In genomic region chr1:6622396-6623152, GRCh38 we compare ENCODE assay signal across 24 cellular contexts. TPM values are rescaled to one million over a fixed set of nuclear protein-coding genes. Genes with fewer than 3 reads are reported as not detected.
A peak's percentile ranks its signal among the peaks of the same experiment; 100 is the strongest.
DNase-seq lines count a peak whose midpoint lies in the region; ATAC-seq, FAIRE-seq and TF ChIP-seq lines count a peak whose summit lies in the region.
"Had no signal": no experiment of that assay in that cellular context is flagged by ENCODE, and none has a peak within 500 bp of the region (broad histone marks: within the 10 kb centered on the region; RNA-seq: fewer than 3 reads in every experiment).

No MANE protein-coding gene starts in this region.

- FAIRE-seq in HepG2 (lab: Jason Lieb, UNC) = no peak
- FAIRE-seq: GM12892, H1 had no signal

- peaks cover 16% of the 10 kb centered on the region for H3K4me1 ChIP-seq in CD4-positive, CD25-positive, alpha-beta regulatory T cell (ENCODE audit: control insufficient read depth, insufficient read depth, low read length, poor library complexity, severe bottlenecking)
- H3K4me1 ChIP-seq in HepG2 (ENCODE audit: insufficient read depth, low read length) (peaks cover 31% of the 10 kb centered on the region), sigmoid colon (peaks cover 0 to 45% (median 40%) of the 10 kb centered on the region in 4 donors)

- H3K4me3 Mint-ChIP-seq in CD4-positive, CD25-positive, alpha-beta regulatory T cell = peak overlapping the region in 3 of 4 donors; percentile 36 to 52 (median 47)
- H3K4me3 Mint-ChIP-seq: activated naive CD4-positive, alpha-beta T cell treated with anti-CD3 and anti-CD28 coated beads, Interleukin-2, amount 50 U/mL, for 24 hours had no signal

- TF ChIP-seq EP300 in HepG2 (IDR thresholded peaks at IDR 0.05; ENCODE audit: low read depth in 2 of 2, low read length in 2 of 2) (no peak), HepG2 (CRISPR knock-in tag; IDR thresholded peaks at IDR 0.05; ENCODE audit: borderline replicate concordance) (no peak), sigmoid colon (IDR thresholded peaks at IDR 0.05) (no peak)

- TF ChIP-seq POLR2A in HepG2 (IDR thresholded peaks at IDR 0.05; ENCODE audit: insufficient read depth in 1 of 2, low read depth in 2 of 2, low read length in 2 of 2) (no peak), sigmoid colon (IDR thresholded peaks at IDR 0.05) (no peak)

- TF ChIP-seq CTCF in HepG2 (CRISPR knock-in tag; IDR thresholded peaks at IDR 0.05) (no peak), sigmoid colon (IDR thresholded peaks at IDR 0.05) (no peak)

- peak overlapping the region in 1 of 3 donors; percentile 23 for H3K27ac Mint-ChIP-seq in CD4-positive, CD25-positive, alpha-beta regulatory T cell
- H3K27ac Mint-ChIP-seq: activated naive CD4-positive, alpha-beta T cell treated with anti-CD3 and anti-CD28 coated beads, Interleukin-2, amount 50 U/mL, for 24 hours; activated T-cell treated with anti-CD3 and anti-CD28 coated beads, Interleukin-2, amount 50 U/mL, for 72 hours had no signal

- H3K9ac ChIP-seq in SK-N-MC (ENCODE audit: insufficient read length) = peak overlapping the region; percentile 26
- no peak overlapping the region for H3K9ac ChIP-seq in HepG2 (ENCODE audit: insufficient read depth, low read depth, low read length)
- H3K9ac ChIP-seq: KMS-11 had no signal

- TSS peak; percentile 7 for BruUV-seq in HepG2 (replicated peaks; lab: Mats Ljungman, UMichigan)

- 95% methylated on average over 8 of the region's 10 CpGs for WGBS in HepG2 (ENCODE audit: low lambda C conversion rate)
- 88 to 91% methylated on average over 10 of the region's 10 CpGs for WGBS in sigmoid colon, 2 donors

- no peaks in the 10 kb centered on the region; the same call in 1 of the 2 replicates for H4K20me1 ChIP-seq in HepG2 (ENCODE audit: insufficient read depth, low read length)

- H3K27me3 Mint-ChIP-seq in CD4-positive, CD25-positive, alpha-beta regulatory T cell = peaks cover 4% of the 10 kb centered on the region
- H3K27me3 Mint-ChIP-seq: activated naive CD4-positive, alpha-beta T cell treated with anti-CD3 and anti-CD28 coated beads, Interleukin-2, amount 50 U/mL, for 24 hours had no signal

- TF ChIP-seq RAD21 in HepG2 (CRISPR knock-in tag; IDR thresholded peaks at IDR 0.05) = no peak

- in situ Hi-C loops in HepG2 (cut with HindIII; ENCODE audit: extremely low pct_ligation_motif_present, low pct_unique_long_range_greater_than_20kb) = no loop called here
- in situ Hi-C loops in KBM-7 (cut with MboI; ENCODE audit: low pct_unique_long_range_greater_than_20kb, low sequenced_read_pairs) = no loop called here

- POLR2A ChIA-PET in HepG2 (lab: Yijun Ruan, JAX) = interaction anchor here (1.6 to 3.1 kb wide), 2 partner anchors 18 to 162 kb away, joined by 3 to 19 read pairs; partner anchors contain the start of gene KLHL21

- peaks cover 33% of the 10 kb centered on the region for H3K79me2 ChIP-seq in HepG2 (ENCODE audit: insufficient read depth, low read length)

- H3K36me3 ChIP-seq in CD4-positive, CD25-positive, alpha-beta regulatory T cell (ENCODE audit: control insufficient read depth, insufficient read depth, low read length) = peaks cover 22% of the 10 kb centered on the region
- H3K36me3 ChIP-seq in SK-N-MC (ENCODE audit: insufficient read depth, low read length) (peaks cover 63% of the 10 kb centered on the region), HepG2 (replicated peaks in 1 of 2; ENCODE audit: control insufficient read depth in 1 of 2, insufficient read depth in 2 of 2, low read length in 2 of 2) (peaks cover 20 to 65% of the 10 kb centered on the region in 2 experiments; a peak in 4 of 5 replicates), sigmoid colon (peaks cover 24 to 59% (median 33%) of the 10 kb centered on the region in 4 donors)
- H3K36me3 ChIP-seq: colonic mucosa had no signal

- DNase-seq in CD4-positive, CD25-positive, alpha-beta regulatory T cell = no peak
- no peak for DNase-seq in SK-N-MC (ENCODE audit: low read depth, low spot score)
- no peak for DNase-seq in HepG2 (ENCODE audit: low spot score)
- DNase-seq in sigmoid colon = no peak
- DNase-seq in KBM-7 = no peak
- no peak for DNase-seq in NCI-H2029 treated with DMSO at 0.1 percent for 48 hours (lab: John Stamatoyannopoulos, UW)
- DNase-seq in islet precursor cell = no peak
- DNase-seq in NCI-H82 treated with DMSO at 0.1 percent for 48 hours (lab: John Stamatoyannopoulos, UW; ENCODE audit: unreplicated experiment) = no peak
- DNase-seq: activated CD4-positive, CD25-positive, alpha-beta regulatory T cell treated with anti-CD3 and anti-CD28 coated beads, Interleukin-2, amount 50 U/mL, for 72 hours; activated T-cell treated with anti-CD3 and anti-CD28 coated beads, Interleukin-2, amount 50 U/mL, for 72 hours; colonic mucosa; DMS79; head of caudate nucleus; mucosa of descending colon; NCI-H1048; NCI-H2029; NCI-H446; retina; T1000 had no signal

- H3K4me2 ChIP-seq in HepG2 (ENCODE audit: low read depth, low read length) = no peak overlapping the region
- H3K4me2 ChIP-seq: KMS-11 had no signal

- no peaks in the 10 kb centered on the region for H3K9me3 ChIP-seq in CD4-positive, CD25-positive, alpha-beta regulatory T cell (ENCODE audit: control insufficient read depth in 2 of 2, low read length in 2 of 2)
- H3K9me3 ChIP-seq in SK-N-MC (ENCODE audit: low read depth, low read length) = no peaks in the 10 kb centered on the region
- H3K9me3 ChIP-seq in HepG2 (ENCODE audit: low read length) = no peaks in the 10 kb centered on the region
- no peaks in the 10 kb centered on the region for H3K9me3 ChIP-seq in sigmoid colon
- H3K9me3 ChIP-seq: colonic mucosa, mucosa of descending colon, neutrophil had no signal

- CTCF ChIA-PET in HepG2 (lab: Yijun Ruan, JAX; ENCODE audit: low intra/inter-chr PET ratio, low total read pairs) = no interaction called here

- no peak overlapping the region for H3K27ac ChIP-seq in CD4-positive, CD25-positive, alpha-beta regulatory T cell (ENCODE audit: insufficient read depth, low read length, poor library complexity, severe bottlenecking)
- H3K27ac ChIP-seq in SK-N-MC (peak overlapping the region; percentile 23), HepG2 (ENCODE audit: extremely low read length, insufficient read depth, low read length) (no peak overlapping the region), sigmoid colon (peak overlapping the region; percentile 88 to 94 (median 92))
- H3K27ac ChIP-seq: colonic mucosa, KMS-11, neutrophil had no signal

- no peak overlapping the region for H3K4me3 ChIP-seq in CD4-positive, CD25-positive, alpha-beta regulatory T cell (ENCODE audit: low read depth, low read length)
- H3K4me3 ChIP-seq in SK-N-MC (no peak overlapping the region), HepG2 (replicated peaks in 1 of 3; ENCODE audit: insufficient read depth in 1 of 3, low read depth in 2 of 3, low read length in 3 of 3) (no peak overlapping the region), sigmoid colon (no peak overlapping the region)
- H3K4me3 ChIP-seq: colonic mucosa, mucosa of descending colon had no signal

- intact Hi-C loops in HepG2 (cut with micrococcal nuclease; ENCODE audit: unreplicated experiment) = no loop called here
- intact Hi-C loops in sigmoid colon (cut with DNase I) = loop anchor here (10.0 kb wide), 1 partner anchor 228 kb away; the partner anchor contains the start of gene ACOT7

- H3K27me3 ChIP-seq in CD4-positive, CD25-positive, alpha-beta regulatory T cell (ENCODE audit: control insufficient read depth, insufficient read depth, low read length) = no peaks in the 10 kb centered on the region
- no peaks in the 10 kb centered on the region; a peak in 1 of 5 replicates for H3K27me3 ChIP-seq in HepG2 (ENCODE audit: control insufficient read depth in 1 of 2, insufficient read depth in 2 of 2, low read length in 2 of 2)
- H3K27me3 ChIP-seq in sigmoid colon = no peaks in the 10 kb centered on the region
- H3K27me3 ChIP-seq: colonic mucosa, neutrophil had no signal

- H3K4me1 Mint-ChIP-seq in CD4-positive, CD25-positive, alpha-beta regulatory T cell = peaks cover 3 to 29% (median 15%) of the 10 kb centered on the region in 4 donors

- H2AFZ ChIP-seq in HepG2 (ENCODE audit: low read length) = no peak overlapping the region

- no peak for ATAC-seq in CD4-positive, CD25-positive, alpha-beta regulatory T cell (ENCODE audit: low read depth in 2 of 2)
- no peak for ATAC-seq in HepG2
- ATAC-seq: activated T-cell treated with anti-CD3 and anti-CD28 coated beads, Interleukin-2, amount 50 U/mL, for 72 hours; mucosa of descending colon had no signal

- no peaks in the 10 kb centered on the region for H3K9me3 Mint-ChIP-seq in CD4-positive, CD25-positive, alpha-beta regulatory T cell
- H3K9me3 Mint-ChIP-seq: activated naive CD4-positive, alpha-beta T cell treated with anti-CD3 and anti-CD28 coated beads, Interleukin-2, amount 50 U/mL, for 24 hours; activated T-cell treated with anti-CD3 and anti-CD28 coated beads, Interleukin-2, amount 50 U/mL, for 72 hours had no signal

- H3K36me3 Mint-ChIP-seq in CD4-positive, CD25-positive, alpha-beta regulatory T cell = peaks cover 13% of the 10 kb centered on the region

RNA-seq across cellular contexts. Expression of gene THAP3, which starts 2.1 kb away (rescaled TPM):
- total RNA-seq in CD4-positive, CD25-positive, alpha-beta regulatory T cell = 14.3 TPM
- 10 to 100 TPM; 23.4 to 32.9 (median 26.1) TPM for polyA plus RNA-seq in CD4-positive, CD25-positive, alpha-beta regulatory T cell
- total RNA-seq in HepG2 (2016; rRNA removed; fragmentation: Illumina TruSeq; extraction: Trizol) (14.9 and 15.0 TPM in 2 replicates), sigmoid colon (10 to 100 TPM; 22.7 to 30.6 (median 26.6) TPM)
- total RNA-seq in HepG2 (2016; cell fraction: cytosol; rRNA removed; fragmentation: Illumina TruSeq; extraction: Trizol; ENCODE audit: low read depth) = 9.0 and 9.7 TPM in 2 replicates
- 15.7 and 15.9 TPM in 2 replicates for total RNA-seq in HepG2 (2016; cell fraction: insoluble cytoplasmic fraction; rRNA removed; fragmentation: Illumina TruSeq; extraction: Trizol)
- total RNA-seq in HepG2 (2016; cell fraction: membrane; rRNA removed; fragmentation: Illumina TruSeq; extraction: Trizol) = 12.2 and 13.1 TPM in 2 replicates
- total RNA-seq in HepG2 (2016; cell fraction: nucleus; rRNA removed; fragmentation: Illumina TruSeq; extraction: Trizol) = 12.6 and 13.1 TPM in 2 replicates
- polyA plus RNA-seq in HepG2 (2011; rRNA removed) (10.3 and 12.1 TPM in 2 replicates), sigmoid colon (10 to 100 TPM; 12.6 to 20.5 (median 15.3) TPM)
- polyA plus RNA-seq in HepG2 (2011; cell fraction: cytosol; rRNA removed) = 7.0 and 10.7 TPM in 2 replicates
- polyA plus RNA-seq in HepG2 (2011; cell fraction: nucleus; rRNA removed) = 24.3 and 30.1 TPM in 2 replicates
- 8.1 and 8.4 TPM in 2 replicates for polyA plus RNA-seq in HepG2 (2012)
- polyA plus RNA-seq in HepG2 (2016; cell fraction: cytosol; fragmentation: Illumina TruSeq; extraction: Trizol; ENCODE audit: low read depth) = 4.4 and 4.8 TPM in 2 replicates
- 11.7 and 12.3 TPM in 2 replicates for polyA plus RNA-seq in HepG2 (2016; cell fraction: insoluble cytoplasmic fraction; fragmentation: Illumina TruSeq; extraction: Trizol; ENCODE audit: low read depth)
- polyA plus RNA-seq in HepG2 (2016; cell fraction: membrane; fragmentation: Illumina TruSeq; extraction: Trizol; ENCODE audit: low read depth) = 5.1 and 6.0 TPM in 2 replicates
- polyA plus RNA-seq in HepG2 (2016; cell fraction: nucleus; fragmentation: Illumina TruSeq; extraction: Trizol; ENCODE audit: insufficient read depth, low read depth) = 24.7 and 27.0 TPM in 2 replicates
- 17.1 and 18.0 TPM in 2 replicates for polyA minus RNA-seq in HepG2 (2011; rRNA and poly(A)+ RNA removed; ENCODE audit: low replicate concordance)
- polyA minus RNA-seq in HepG2 (2011; cell fraction: cytosol; rRNA and poly(A)+ RNA removed) = 3.2 and 4.4 TPM in 2 replicates
- 8.4 and 9.4 TPM in 2 replicates for polyA minus RNA-seq in HepG2 (2011; cell fraction: nucleus; rRNA and poly(A)+ RNA removed)

RNA-seq across cellular contexts. Expression of gene PHF13, which starts 9.0 kb away (rescaled TPM):
- total RNA-seq in CD4-positive, CD25-positive, alpha-beta regulatory T cell = 7.5 TPM
- polyA plus RNA-seq in CD4-positive, CD25-positive, alpha-beta regulatory T cell = 1 to 10 TPM; 4.7 to 6.2 (median 5.3) TPM
- 7.4 and 8.4 TPM in 2 replicates for total RNA-seq in HepG2 (2016; rRNA removed; fragmentation: Illumina TruSeq; extraction: Trizol)
- 1.8 TPM in 2 replicates for total RNA-seq in HepG2 (2016; cell fraction: cytosol; rRNA removed; fragmentation: Illumina TruSeq; extraction: Trizol; ENCODE audit: low read depth)
- total RNA-seq in HepG2 (2016; cell fraction: insoluble cytoplasmic fraction; rRNA removed; fragmentation: Illumina TruSeq; extraction: Trizol) = 7.7 and 8.2 TPM in 2 replicates
- 5.3 and 5.8 TPM in 2 replicates for total RNA-seq in HepG2 (2016; cell fraction: membrane; rRNA removed; fragmentation: Illumina TruSeq; extraction: Trizol)
- total RNA-seq in HepG2 (2016; cell fraction: nucleus; rRNA removed; fragmentation: Illumina TruSeq; extraction: Trizol) = 8.5 and 10.6 TPM in 2 replicates
- 4.7 and 6.1 TPM in 2 replicates for polyA plus RNA-seq in HepG2 (2011; rRNA removed)
- 3.7 and 4.9 TPM in 2 replicates for polyA plus RNA-seq in HepG2 (2011; cell fraction: cytosol; rRNA removed)
- polyA plus RNA-seq in HepG2 (2011; cell fraction: nucleus; rRNA removed) = 9.9 and 12.6 TPM in 2 replicates
- polyA plus RNA-seq in HepG2 (2012) = 15.6 and 16.1 TPM in 2 replicates
- polyA plus RNA-seq in HepG2 (2016; cell fraction: cytosol; fragmentation: Illumina TruSeq; extraction: Trizol; ENCODE audit: low read depth) = 0.83 and 0.97 TPM in 2 replicates
- polyA plus RNA-seq in HepG2 (2016; cell fraction: insoluble cytoplasmic fraction; fragmentation: Illumina TruSeq; extraction: Trizol; ENCODE audit: low read depth) = 9.5 and 10.6 TPM in 2 replicates
- 2.9 and 3.0 TPM in 2 replicates for polyA plus RNA-seq in HepG2 (2016; cell fraction: membrane; fragmentation: Illumina TruSeq; extraction: Trizol; ENCODE audit: low read depth)
- polyA plus RNA-seq in HepG2 (2016; cell fraction: nucleus; fragmentation: Illumina TruSeq; extraction: Trizol; ENCODE audit: insufficient read depth, low read depth) = 19.2 and 19.9 TPM in 2 replicates
- polyA minus RNA-seq in HepG2 (2011; rRNA and poly(A)+ RNA removed; ENCODE audit: low replicate concordance) = 2.6 and 5.3 TPM in 2 replicates
- 4.9 and 7.5 TPM in 2 replicates for polyA minus RNA-seq in HepG2 (2011; cell fraction: cytosol; rRNA and poly(A)+ RNA removed)
- 4.2 and 4.7 TPM in 2 replicates for polyA minus RNA-seq in HepG2 (2011; cell fraction: nucleus; rRNA and poly(A)+ RNA removed)
- total RNA-seq in sigmoid colon = 10 to 100 TPM; 12.5 to 19.4 (median 15.9) TPM
- 1 to 10 TPM; 3.9 to 6.7 (median 4.2) TPM for polyA plus RNA-seq in sigmoid colon

RNA-seq across cellular contexts. Expression of gene KLHL21, which starts 19.9 kb away (rescaled TPM):
- total RNA-seq in CD4-positive, CD25-positive, alpha-beta regulatory T cell = 34.4 TPM
- 10 to 100 TPM; 16.7 to 46.6 (median 26.2) TPM for polyA plus RNA-seq in CD4-positive, CD25-positive, alpha-beta regulatory T cell
- 20.9 and 25.0 TPM in 2 replicates for total RNA-seq in HepG2 (2016; rRNA removed; fragmentation: Illumina TruSeq; extraction: Trizol)
- total RNA-seq in HepG2 (2016; cell fraction: cytosol; rRNA removed; fragmentation: Illumina TruSeq; extraction: Trizol; ENCODE audit: low read depth) = 4.1 and 5.1 TPM in 2 replicates
- 16.6 and 24.3 TPM in 2 replicates for total RNA-seq in HepG2 (2016; cell fraction: insoluble cytoplasmic fraction; rRNA removed; fragmentation: Illumina TruSeq; extraction: Trizol)
- total RNA-seq in HepG2 (2016; cell fraction: membrane; rRNA removed; fragmentation: Illumina TruSeq; extraction: Trizol) = 11.5 and 11.6 TPM in 2 replicates
- total RNA-seq in HepG2 (2016; cell fraction: nucleus; rRNA removed; fragmentation: Illumina TruSeq; extraction: Trizol) = 22.1 and 26.1 TPM in 2 replicates
- polyA plus RNA-seq in HepG2 (2011; rRNA removed) = 14.8 and 19.9 TPM in 2 replicates
- polyA plus RNA-seq in HepG2 (2011; cell fraction: cytosol; rRNA removed) = 10.9 and 14.4 TPM in 2 replicates
- polyA plus RNA-seq in HepG2 (2011; cell fraction: nucleus; rRNA removed) = 95.0 and 99.0 TPM in 2 replicates
- polyA plus RNA-seq in HepG2 (2012) = 13.7 and 34.6 TPM in 2 replicates
- polyA plus RNA-seq in HepG2 (2016; cell fraction: cytosol; fragmentation: Illumina TruSeq; extraction: Trizol; ENCODE audit: low read depth) = 2.2 and 2.8 TPM in 2 replicates
- 14.0 and 18.0 TPM in 2 replicates for polyA plus RNA-seq in HepG2 (2016; cell fraction: insoluble cytoplasmic fraction; fragmentation: Illumina TruSeq; extraction: Trizol; ENCODE audit: low read depth)
- 4.8 and 5.2 TPM in 2 replicates for polyA plus RNA-seq in HepG2 (2016; cell fraction: membrane; fragmentation: Illumina TruSeq; extraction: Trizol; ENCODE audit: low read depth)
- polyA plus RNA-seq in HepG2 (2016; cell fraction: nucleus; fragmentation: Illumina TruSeq; extraction: Trizol; ENCODE audit: insufficient read depth, low read depth) = 41.5 and 42.6 TPM in 2 replicates
- polyA minus RNA-seq in HepG2 (2011; rRNA and poly(A)+ RNA removed; ENCODE audit: low replicate concordance) = 28.3 and 69.9 TPM in 2 replicates
- polyA minus RNA-seq in HepG2 (2011; cell fraction: cytosol; rRNA and poly(A)+ RNA removed) = 21.0 and 26.5 TPM in 2 replicates
- 34.2 and 40.8 TPM in 2 replicates for polyA minus RNA-seq in HepG2 (2011; cell fraction: nucleus; rRNA and poly(A)+ RNA removed)
- 10 to 100 TPM; 54.0 to 83.6 (median 73.2) TPM for total RNA-seq in sigmoid colon
- polyA plus RNA-seq in sigmoid colon = 10 to 100 TPM in 1 of 3 donors, 1 to 10 TPM in 2; 4.8 to 12.0 (median 5.1) TPM

RNA-seq across cellular contexts. Expression of gene ZBTB48, which starts 42.8 kb away (rescaled TPM):
- 41.8 TPM for total RNA-seq in CD4-positive, CD25-positive, alpha-beta regulatory T cell
- 10 to 100 TPM; 18.6 to 24.8 (median 21.9) TPM for polyA plus RNA-seq in CD4-positive, CD25-positive, alpha-beta regulatory T cell
- total RNA-seq in HepG2 (2016; rRNA removed; fragmentation: Illumina TruSeq; extraction: Trizol) = 13.8 and 17.1 TPM in 2 replicates
- total RNA-seq in HepG2 (2016; cell fraction: cytosol; rRNA removed; fragmentation: Illumina TruSeq; extraction: Trizol; ENCODE audit: low read depth) = 5.0 and 5.2 TPM in 2 replicates
- 8.3 and 21.5 TPM in 2 replicates for total RNA-seq in HepG2 (2016; cell fraction: insoluble cytoplasmic fraction; rRNA removed; fragmentation: Illumina TruSeq; extraction: Trizol)
- total RNA-seq in HepG2 (2016; cell fraction: membrane; rRNA removed; fragmentation: Illumina TruSeq; extraction: Trizol) = 5.7 and 8.8 TPM in 2 replicates
- total RNA-seq in HepG2 (2016; cell fraction: nucleus; rRNA removed; fragmentation: Illumina TruSeq; extraction: Trizol) = 17.3 and 20.3 TPM in 2 replicates
- 13.0 and 18.1 TPM in 2 replicates for polyA plus RNA-seq in HepG2 (2011; rRNA removed)
- 10.2 and 13.3 TPM in 2 replicates for polyA plus RNA-seq in HepG2 (2011; cell fraction: cytosol; rRNA removed)
- 62.4 and 69.3 TPM in 2 replicates for polyA plus RNA-seq in HepG2 (2011; cell fraction: nucleus; rRNA removed)
- polyA plus RNA-seq in HepG2 (2012) = 9.9 and 13.5 TPM in 2 replicates
- polyA plus RNA-seq in HepG2 (2016; cell fraction: cytosol; fragmentation: Illumina TruSeq; extraction: Trizol; ENCODE audit: low read depth) = 3.7 and 4.2 TPM in 2 replicates
- 7.6 TPM in 2 replicates for polyA plus RNA-seq in HepG2 (2016; cell fraction: insoluble cytoplasmic fraction; fragmentation: Illumina TruSeq; extraction: Trizol; ENCODE audit: low read depth)
- polyA plus RNA-seq in HepG2 (2016; cell fraction: membrane; fragmentation: Illumina TruSeq; extraction: Trizol; ENCODE audit: low read depth) = 5.0 and 5.6 TPM in 2 replicates
- 44.7 and 51.5 TPM in 2 replicates for polyA plus RNA-seq in HepG2 (2016; cell fraction: nucleus; fragmentation: Illumina TruSeq; extraction: Trizol; ENCODE audit: insufficient read depth, low read depth)
- polyA minus RNA-seq in HepG2 (2011; rRNA and poly(A)+ RNA removed; ENCODE audit: low replicate concordance) = 30.6 and 46.1 TPM in 2 replicates
- polyA minus RNA-seq in HepG2 (2011; cell fraction: cytosol; rRNA and poly(A)+ RNA removed) = 4.3 and 8.8 TPM in 2 replicates
- polyA minus RNA-seq in HepG2 (2011; cell fraction: nucleus; rRNA and poly(A)+ RNA removed) = 18.5 and 19.6 TPM in 2 replicates
- total RNA-seq in sigmoid colon = 10 to 100 TPM; 14.4 to 26.8 (median 16.3) TPM
- polyA plus RNA-seq in sigmoid colon = 10 to 100 TPM; 15.0 to 31.3 (median 23.4) TPM

Comparison
In these comparisons a context has a peak if more than half of its experiments do, and no peak if none do; other contexts are left out.
1. H3K27ac ChIP-seq: peak in SK-N-MC (single experiment) and sigmoid colon (4 of 4); none in CD4-positive, CD25-positive, alpha-beta regulatory T cell (single experiment) and HepG2 (single experiment).